In genomic region chr14:101288436-101289229, GRCh38 we compare ENCODE assay signal across 29 cellular contexts.
A peak's percentile ranks its signal among the peaks of the same experiment; 100 is the strongest.
DNase-seq lines count a peak whose midpoint lies in the region; ATAC-seq and TF ChIP-seq lines count a peak whose summit lies in the region.
"Had no signal": no experiment of that assay in that cellular context is flagged by ENCODE, and none has a peak within 500 bp of the region (broad histone marks: within the 10 kb centered on the region; RNA-seq: fewer than 3 reads in every experiment).

No MANE protein-coding gene starts in this region.

- H3K4me1 ChIP-seq in left ventricle myocardium inferior (no peaks in the 10 kb centered on the region), neuronal stem cell (ENCODE audit: control insufficient read depth in 2 of 2, insufficient read depth in 1 of 2, low read depth in 1 of 2, low read length in 2 of 2) (peaks cover 0 to 1% of the 10 kb centered on the region in 2 donors), upper lobe of right lung (no peaks in the 10 kb centered on the region)
- H3K4me1 ChIP-seq: tibial artery had no signal

- H2BK120ac ChIP-seq in neuronal stem cell (ENCODE audit: low read depth, low read length), result no peak overlapping the region

- H3K18ac ChIP-seq in neuronal stem cell (ENCODE audit: low read length), result peak overlapping the region; percentile 11

- no peaks in the 10 kb centered on the region for H3K36me3 ChIP-seq in left ventricle myocardium inferior
- no peaks in the 10 kb centered on the region for H3K36me3 ChIP-seq in neuronal stem cell (replicated peaks in 1 of 2; ENCODE audit: control insufficient read depth in 2 of 2, insufficient read depth in 2 of 2, low read length in 2 of 2)
- no peaks in the 10 kb centered on the region for H3K36me3 ChIP-seq in upper lobe of right lung
- H3K36me3 ChIP-seq: tibial artery had no signal

- intact Hi-C loops in Right ventricle myocardium inferior (cut with DNase I), result no loop called here
- intact Hi-C loops in left ventricle myocardium inferior (cut with micrococcal nuclease), result no loop called here
- intact Hi-C loops in upper lobe of right lung (cut with DNase I), result no loop called here

- DNase-seq in Right ventricle myocardium inferior (ENCODE audit: missing footprints) (no peak), left ventricle myocardium inferior (no peak), fibroblast of mammary gland (ENCODE audit: low read depth) (peak; percentile 0), neuronal stem cell (ENCODE audit: low spot score) (no peak), upper lobe of right lung (no peak), GM10248 (ENCODE audit: extremely low spot score) (no peak), NOMO-1 treated with dmso at 0.1 percent for 144 hours (lab: John Stamatoyannopoulos, UW; ENCODE audit: unreplicated experiment) (no peak)
- DNase-seq: 8988T; activated CD4-positive, CD25-positive, alpha-beta regulatory T cell treated with anti-CD3 and anti-CD28 coated beads, Interleukin-2, amount 50 U/mL, for 72 hours; COR-L47; DMS79; effector memory CD4-positive, alpha-beta T cell; kidney glomerular epithelial cell; mesenchymal stem cell; MV-4-11; naive B cell; NCI-H1694 treated with DMSO at 0.1 percent for 48 hours; NCI-H774; posterior cingulate gyrus; small intestine; stimulated activated CD4-positive, alpha-beta T cell treated with anti-CD3 and anti-CD28 coated beads, Interleukin-2, amount 100 ng/mL, for 48 hours; stimulated activated naive CD4-positive, alpha-beta T cell; SW 1271; tibial artery had no signal

- no peak overlapping the region for H2BK15ac ChIP-seq in neuronal stem cell (ENCODE audit: low read length)

- no peak overlapping the region for H3K4me2 ChIP-seq in neuronal stem cell (ENCODE audit: insufficient read depth, low read length, poor library complexity, severe bottlenecking)
- H3K4me2 ChIP-seq: KMS-11 had no signal

- H3K27me3 ChIP-seq in left ventricle myocardium inferior (ENCODE audit: low read depth) (peaks cover 56% of the 10 kb centered on the region), neuronal stem cell (ENCODE audit: control insufficient read depth in 3 of 3, insufficient read depth in 3 of 3, low read depth in 1 of 3, low read length in 3 of 3) (no peaks in the 10 kb centered on the region), upper lobe of right lung (no peaks in the 10 kb centered on the region)

- no peak overlapping the region for H2BK5ac ChIP-seq in neuronal stem cell (ENCODE audit: low read length)

- no peak overlapping the region for H3K27ac ChIP-seq in left ventricle myocardium inferior (replicated peaks)
- no peak overlapping the region for H3K27ac ChIP-seq in neuronal stem cell (replicated peaks; ENCODE audit: low read length)
- no peak overlapping the region for H3K27ac ChIP-seq in upper lobe of right lung
- H3K27ac ChIP-seq: KMS-11, tibial artery had no signal

- WGBS in neuronal stem cell (ENCODE audit: extremely low coverage in 2 of 2, insufficient read length in 2 of 2, insufficient replicate concordance in 1 of 2), 2 donors, result no CpG with 5 or more reads among the region's 20 CpGs

- POLR2A ChIA-PET in GM10248 (lab: Yijun Ruan, JAX), result no interaction called here

- H3K9ac ChIP-seq in neuronal stem cell (ENCODE audit: low read depth, low read length, poor library complexity), result peak overlapping the region; percentile 22
- H3K9ac ChIP-seq: KMS-11 had no signal

- no peak overlapping the region for H3K23ac ChIP-seq in neuronal stem cell (ENCODE audit: low read depth, low read length, poor library complexity)

- H3K4me3 ChIP-seq in left ventricle myocardium inferior, result no peak overlapping the region
- no peak overlapping the region for H3K4me3 ChIP-seq in fibroblast of mammary gland (ENCODE audit: control insufficient read depth, low read depth, low read length)
- no peak overlapping the region for H3K4me3 ChIP-seq in neuronal stem cell (ENCODE audit: low read length in 2 of 2)
- H3K4me3 ChIP-seq in upper lobe of right lung, result no peak overlapping the region
- H3K4me3 ChIP-seq: GM12878, tibial artery had no signal

- H2AFZ ChIP-seq in neuronal stem cell (ENCODE audit: low read length), result peak overlapping the region; percentile 21

- no peak overlapping the region for H4K8ac ChIP-seq in neuronal stem cell (ENCODE audit: low read depth, low read length)

- no peaks in the 10 kb centered on the region for H3K79me1 ChIP-seq in neuronal stem cell (ENCODE audit: low read depth, low read length)

- CTCF ChIA-PET in GM10248 (lab: Yijun Ruan, JAX), result no interaction called here

- H3K9me3 ChIP-seq in left ventricle myocardium inferior (replicated peaks), result no peaks in the 10 kb centered on the region
- H3K9me3 ChIP-seq in neuronal stem cell (replicated peaks in 1 of 2; ENCODE audit: control insufficient read depth in 2 of 2, insufficient read depth in 1 of 2, low read depth in 1 of 2, low read length in 2 of 2), result no peaks in the 10 kb centered on the region
- no peaks in the 10 kb centered on the region for H3K9me3 ChIP-seq in upper lobe of right lung
- H3K9me3 ChIP-seq: tibial artery had no signal

- no peak overlapping the region for H3K14ac ChIP-seq in neuronal stem cell (ENCODE audit: low read length)

- ATAC-seq in Right ventricle myocardium inferior (peak; percentile 50), upper lobe of right lung (peak; percentile 44), GM19397 (IDR thresholded peaks at IDR 0.05; ENCODE audit: unreplicated experiment) (no peak)
- ATAC-seq: activated naive CD4-positive, alpha-beta T cell treated with anti-CD3 and anti-CD28 coated beads, Interleukin-2, amount 50 U/mL, for 72 hours; esophagus mucosa; GM12878 had no signal

- no peak for TF ChIP-seq CTCF in left ventricle myocardium inferior (IDR thresholded peaks at IDR 0.05; ENCODE audit: borderline replicate concordance)
- no peak for TF ChIP-seq CTCF in fibroblast of mammary gland (conservative IDR thresholded peaks at IDR 0.05; ENCODE audit: control insufficient read depth, insufficient read depth, low read depth, low read length)
- TF ChIP-seq CTCF in upper lobe of right lung (IDR thresholded peaks at IDR 0.05), result no peak
- no peak for TF ChIP-seq CTCF in GM10248 (IDR thresholded peaks at IDR 0.05; ENCODE audit: control extremely low read depth, extremely low read depth, low read depth, missing control alignments)

- H4K91ac ChIP-seq in neuronal stem cell (ENCODE audit: low read depth, low read length, poor library complexity), result no peak overlapping the region

- H2AK5ac ChIP-seq in neuronal stem cell (ENCODE audit: low read depth, low read length), result no peak overlapping the region

- no peak overlapping the region for H2BK12ac ChIP-seq in neuronal stem cell (ENCODE audit: low read length)

- H3K4ac ChIP-seq in neuronal stem cell (ENCODE audit: low read length), result no peak overlapping the region
